In genomic region chr9:124425733-124426132, GRCh38 we compare ENCODE assay signal across 11 cellular contexts. TPM values are rescaled to one million over a fixed set of nuclear protein-coding genes. Genes with fewer than 3 reads are reported as not detected.
"Had no signal": no experiment of that assay in that cellular context is flagged by ENCODE, and none has a peak within 500 bp of the region (broad histone marks: within the 10 kb centered on the region; RNA-seq: fewer than 3 reads in every experiment).

No MANE protein-coding gene starts in this region.

RNA-seq across cellular contexts. Expression of gene ADGRD2, which starts 24.5 kb away (rescaled TPM):
- total RNA-seq: activated CD4-positive, alpha-beta memory T cell treated with anti-CD3 and anti-CD28 coated beads, Interleukin-2, amount 10 ng/mL, durations not matched to agents 7 days and 5 days; activated CD4-positive, alpha-beta T cell treated with anti-CD3 and anti-CD28 coated beads for 36 hours; activated CD4-positive, alpha-beta T cell treated with anti-CD3 and anti-CD28 coated beads, Interleukin-2, amount 10 ng/mL, durations not matched to agents 7 days and 5 days; activated CD8-positive, alpha-beta memory T cell treated with anti-CD3 and anti-CD28 coated beads, Interleukin-2, amount 10 ng/mL, durations not matched to agents 7 days and 5 days; activated CD8-positive, alpha-beta T cell treated with anti-CD3 and anti-CD28 coated beads, Interleukin-2, amount 10 ng/mL, durations not matched to agents 7 days and 5 days; activated naive CD8-positive, alpha-beta T cell treated with anti-CD3 and anti-CD28 coated beads, Interleukin-2, amount 10 ng/mL, durations not matched to agents 7 days and 5 days; activated T-helper 2 cell treated with anti-CD3 and anti-CD28 coated beads, Interferon-gamma antibody, Interleukin-2, Interleukin-4, amounts not matched to agents 10 μg/mL and 5 μg/mL and 100 μg/mL, durations not matched to agents 14 hours and 24 hours and 36 hours; ascending aorta; bronchial epithelial cell; cardiac muscle cell had no signal
- polyA plus RNA-seq: adipose tissue, cardiac muscle cell had no signal
